18 cellular contexts compared by ENCODE assay signal in the genomic region with DNA sequence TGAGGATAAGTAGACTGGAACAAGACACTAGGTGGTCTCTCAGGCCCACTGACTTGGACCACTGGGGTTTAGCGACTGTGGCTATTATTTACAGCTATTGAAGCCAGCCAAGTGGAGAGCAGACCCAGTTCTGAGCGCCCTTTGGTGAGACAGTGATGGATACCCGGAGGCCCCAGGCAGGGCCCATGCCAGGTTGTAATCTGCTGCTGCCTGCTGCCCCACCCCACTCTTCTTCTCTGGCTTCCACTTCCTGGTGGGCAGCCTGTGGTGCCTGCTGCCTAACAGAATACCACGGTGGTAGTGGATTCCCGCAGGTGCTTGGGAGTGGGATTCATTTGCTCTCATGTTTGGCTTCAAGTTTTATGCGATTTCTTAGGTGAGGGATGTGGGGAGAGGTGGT. TPM values are rescaled to one million over a fixed set of nuclear protein-coding genes. Genes with fewer than 3 reads are reported as not detected.
"Had no signal": no experiment of that assay in that cellular context is flagged by ENCODE, and none has a peak within 500 bp of the region (broad histone marks: within the 10 kb centered on the region; RNA-seq: fewer than 3 reads in every experiment).

No MANE protein-coding gene starts in this region.

- DNase-seq: activated CD4-positive, alpha-beta T cell treated with anti-CD3 and anti-CD28 coated beads for 36 hours; activated CD8-positive, alpha-beta T cell treated with anti-CD3 and anti-CD28 coated beads for 36 hours; activated naive CD4-positive, alpha-beta T cell treated with anti-CD3 and anti-CD28 coated beads, Interleukin-2, amount 10 ng/mL, durations not matched to agents 7 days and 5 days; cerebellar nuclear complex; effector memory CD4-positive, alpha-beta T cell; foreskin keratinocyte; glutamatergic neuron; hypothalamus; retina; stimulated activated CD4-positive, alpha-beta T cell treated with anti-CD3 and anti-CD28 coated beads, Interleukin-2, amount 100 ng/mL, for 48 hours; stimulated activated naive CD4-positive, alpha-beta T cell treated with Interleukin-2 at 50 U/mL for 16 hours; transverse colon had no signal

- H3K9me3 Mint-ChIP-seq: activated CD8-positive, alpha-beta T cell treated with anti-CD3 and anti-CD28 coated beads for 36 hours; activated naive CD4-positive, alpha-beta T cell treated with anti-CD3 and anti-CD28 coated beads, Interleukin-2, amount 10 ng/mL, durations not matched to agents 7 days and 5 days; activated T-helper 1 cell treated with anti-CD3 and anti-CD28 coated beads, Interleukin-12 subunit alpha, Interleukin-12 subunit beta, Interleukin-2, Interleukin-4 antibody, amounts not matched to agents 30 ng/mL and 10 ng/mL and 1 ng/mL, durations not matched to agents 14 hours and 24 hours and 36 hours; dendritic cell treated with granulocyte-macrophage colony-stimulating factor and Interleukin-4, amounts not matched to agents 40 ng/mL and 50 ng/mL, for 4 days; T-helper 1 cell treated with Interleukin-12 subunit alpha and Interleukin-12 subunit beta and Interleukin-4 antibody, amounts not matched to agents 30 μg/mL and 1 μg/mL, for 36 hours had no signal

- ATAC-seq: activated CD4-positive, alpha-beta T cell treated with anti-CD3 and anti-CD28 coated beads for 36 hours; activated CD8-positive, alpha-beta T cell treated with anti-CD3 and anti-CD28 coated beads for 36 hours; foreskin keratinocyte had no signal

- H3K36me3 Mint-ChIP-seq: activated naive CD4-positive, alpha-beta T cell treated with anti-CD3 and anti-CD28 coated beads, Interleukin-2, amount 10 ng/mL, durations not matched to agents 7 days and 5 days had no signal

- H3K4me3 ChIP-seq: ascending aorta, breast epithelium, transverse colon had no signal

- H3K4me3 Mint-ChIP-seq: activated CD4-positive, alpha-beta T cell treated with anti-CD3 and anti-CD28 coated beads for 36 hours; activated CD8-positive, alpha-beta T cell treated with anti-CD3 and anti-CD28 coated beads for 36 hours; activated naive CD4-positive, alpha-beta T cell treated with anti-CD3 and anti-CD28 coated beads, Interleukin-2, amount 10 ng/mL, durations not matched to agents 7 days and 5 days; activated T-helper 1 cell treated with anti-CD3 and anti-CD28 coated beads, Interleukin-12 subunit alpha, Interleukin-12 subunit beta, Interleukin-2, Interleukin-4 antibody, amounts not matched to agents 30 ng/mL and 10 ng/mL and 1 ng/mL, durations not matched to agents 14 hours and 24 hours and 36 hours; dendritic cell treated with granulocyte-macrophage colony-stimulating factor and Interleukin-4, amounts not matched to agents 40 ng/mL and 50 ng/mL, for 4 days; T-helper 1 cell treated with Interleukin-12 subunit alpha and Interleukin-12 subunit beta and Interleukin-4 antibody, amounts not matched to agents 30 μg/mL and 1 μg/mL, for 36 hours had no signal

- H3K27ac ChIP-seq: ascending aorta, breast epithelium, foreskin keratinocyte, transverse colon had no signal

- H3K9me3 ChIP-seq: ascending aorta, breast epithelium, transverse colon had no signal

- H3K4me1 ChIP-seq: ascending aorta, breast epithelium, transverse colon had no signal

- H3K27me3 Mint-ChIP-seq: activated CD4-positive, alpha-beta T cell treated with anti-CD3 and anti-CD28 coated beads for 36 hours; activated CD8-positive, alpha-beta T cell treated with anti-CD3 and anti-CD28 coated beads for 36 hours; dendritic cell treated with granulocyte-macrophage colony-stimulating factor and Interleukin-4, amounts not matched to agents 40 ng/mL and 50 ng/mL, for 4 days had no signal

- H3K36me3 ChIP-seq: ascending aorta, breast epithelium, transverse colon had no signal

- H3K27ac Mint-ChIP-seq: activated CD4-positive, alpha-beta T cell treated with anti-CD3 and anti-CD28 coated beads for 36 hours; activated CD8-positive, alpha-beta T cell treated with anti-CD3 and anti-CD28 coated beads for 36 hours; T-helper 1 cell treated with Interleukin-12 subunit alpha and Interleukin-12 subunit beta and Interleukin-4 antibody, amounts not matched to agents 30 μg/mL and 1 μg/mL, for 36 hours had no signal

- H3K27me3 ChIP-seq: ascending aorta, breast epithelium, foreskin keratinocyte, transverse colon had no signal

RNA-seq across cellular contexts. Expression of gene RAB44, which starts 0.6 kb away (rescaled TPM):
- total RNA-seq: foreskin keratinocyte, kidney epithelial cell had no signal
